In genomic region chr10:93437000-93437945, GRCh38 we compare ENCODE assay signal across 1 cellular context.
TF ChIP-seq lines count a peak whose summit lies in the region.

No MANE protein-coding gene starts in this region.

TF ChIP-seq in K562, 482 proteins besides CTCF, POLR2A, EP300 and RAD21 (continued from another document):
- no peak for TF ChIP-seq STAT6 (CRISPR knock-in tag; IDR thresholded peaks at IDR 0.05)
- no peak for TF ChIP-seq E4F1 (CRISPR knock-in tag; IDR thresholded peaks at IDR 0.05; ENCODE audit: borderline replicate concordance)
- no peak for TF ChIP-seq MITF (IDR thresholded peaks at IDR 0.05)
- TF ChIP-seq RNF219 (CRISPR knock-in tag; IDR thresholded peaks at IDR 0.05), result no peak
- TF ChIP-seq ZNF277 (CRISPR knock-in tag; IDR thresholded peaks at IDR 0.05; ENCODE audit: borderline replicate concordance), result no peak
- TF ChIP-seq PCBP2 (IDR thresholded peaks at IDR 0.05; ENCODE audit: low read depth, low read length, poor library complexity, severe bottlenecking), result no peak
